In the genomic region with DNA sequence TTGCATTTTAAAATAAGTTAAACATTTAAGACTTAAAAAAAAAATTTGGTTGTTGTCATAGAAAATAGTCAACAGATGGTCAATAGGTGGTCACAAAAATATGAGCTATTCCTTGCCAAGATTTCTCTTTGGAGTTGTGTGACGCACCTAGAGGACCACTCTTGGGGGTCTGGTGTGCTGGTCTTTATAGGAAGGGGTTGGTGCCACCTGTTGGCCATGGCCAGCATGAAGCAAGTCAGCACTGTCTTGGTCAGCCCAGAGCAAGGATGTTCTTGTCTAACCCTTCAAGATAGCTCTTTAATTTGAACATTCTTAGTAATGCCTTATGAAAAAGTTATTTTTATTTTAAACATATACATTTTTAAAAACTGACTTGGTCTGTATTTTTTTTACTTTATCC, we compare ENCODE assay signal across 1 cellular context.
TF ChIP-seq lines count a peak whose summit lies in the region.

No MANE protein-coding gene starts in this region.

TF ChIP-seq in WTC11, 78 proteins besides CTCF, POLR2A, EP300 and RAD21 (continued from another document):
- TF ChIP-seq, protein P1, sequence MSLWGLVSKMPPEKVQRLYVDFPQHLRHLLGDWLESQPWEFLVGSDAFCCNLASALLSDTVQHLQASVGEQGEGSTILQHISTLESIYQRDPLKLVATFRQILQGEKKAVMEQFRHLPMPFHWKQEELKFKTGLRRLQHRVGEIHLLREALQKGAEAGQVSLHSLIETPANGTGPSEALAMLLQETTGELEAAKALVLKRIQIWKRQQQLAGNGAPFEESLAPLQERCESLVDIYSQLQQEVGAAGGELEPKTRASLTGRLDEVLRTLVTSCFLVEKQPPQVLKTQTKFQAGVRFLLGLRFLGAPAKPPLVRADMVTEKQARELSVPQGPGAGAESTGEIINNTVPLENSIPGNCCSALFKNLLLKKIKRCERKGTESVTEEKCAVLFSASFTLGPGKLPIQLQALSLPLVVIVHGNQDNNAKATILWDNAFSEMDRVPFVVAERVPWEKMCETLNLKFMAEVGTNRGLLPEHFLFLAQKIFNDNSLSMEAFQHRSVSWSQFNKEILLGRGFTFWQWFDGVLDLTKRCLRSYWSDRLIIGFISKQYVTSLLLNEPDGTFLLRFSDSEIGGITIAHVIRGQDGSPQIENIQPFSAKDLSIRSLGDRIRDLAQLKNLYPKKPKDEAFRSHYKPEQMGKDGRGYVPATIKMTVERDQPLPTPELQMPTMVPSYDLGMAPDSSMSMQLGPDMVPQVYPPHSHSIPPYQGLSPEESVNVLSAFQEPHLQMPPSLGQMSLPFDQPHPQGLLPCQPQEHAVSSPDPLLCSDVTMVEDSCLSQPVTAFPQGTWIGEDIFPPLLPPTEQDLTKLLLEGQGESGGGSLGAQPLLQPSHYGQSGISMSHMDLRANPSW (CRISPR knock-in tag; conservative IDR thresholded peaks at IDR 0.05; ENCODE audit: low read depth), result no peak
